Comparison of ENCODE assay signal across 21 cellular contexts in genomic region chr2:5976626-5977025, GRCh38.
"Had no signal": no experiment of that assay in that cellular context is flagged by ENCODE, and none has a peak within 500 bp of the region (broad histone marks: within the 10 kb centered on the region; RNA-seq: fewer than 3 reads in every experiment).

No MANE protein-coding gene starts in this region.

- H3K36me3 Mint-ChIP-seq: activated naive CD8-positive, alpha-beta T cell treated with anti-CD3 and anti-CD28 coated beads, Interleukin-2, amount 10 ng/mL, durations not matched to agents 7 days and 5 days had no signal

- H3K4me3 ChIP-seq: adrenal gland, breast epithelium, SK-N-MC had no signal

- H3K9me3 Mint-ChIP-seq: activated CD8-positive, alpha-beta T cell treated with anti-CD3 and anti-CD28 coated beads for 36 hours; activated naive CD8-positive, alpha-beta T cell treated with anti-CD3 and anti-CD28 coated beads, Interleukin-2, amount 10 ng/mL, durations not matched to agents 7 days and 5 days; T-helper 2 cell treated with Interferon-gamma antibody and Interleukin-4, amounts not matched to agents 5 μg/mL and 100 μg/mL, for 36 hours had no signal

- H3K27ac Mint-ChIP-seq: activated CD8-positive, alpha-beta T cell treated with anti-CD3 and anti-CD28 coated beads for 36 hours; activated naive CD8-positive, alpha-beta T cell treated with anti-CD3 and anti-CD28 coated beads, Interleukin-2, amount 10 ng/mL, durations not matched to agents 7 days and 5 days; T-helper 2 cell treated with Interferon-gamma antibody and Interleukin-4, amounts not matched to agents 5 μg/mL and 100 μg/mL, for 36 hours had no signal

- H3K36me3 ChIP-seq: adrenal gland, breast epithelium had no signal

- H3K27me3 ChIP-seq: adrenal gland had no signal

- H3K27me3 Mint-ChIP-seq: activated CD8-positive, alpha-beta T cell treated with anti-CD3 and anti-CD28 coated beads for 36 hours; activated naive CD8-positive, alpha-beta T cell treated with anti-CD3 and anti-CD28 coated beads, Interleukin-2, amount 10 ng/mL, durations not matched to agents 7 days and 5 days had no signal

- DNase-seq: activated CD4-positive, alpha-beta T cell treated with anti-CD3 and anti-CD28 coated beads for 4 hours; activated CD8-positive, alpha-beta memory T cell treated with anti-CD3 and anti-CD28 coated beads, Interleukin-2, amount 50 U/mL, for 4 hours; activated CD8-positive, alpha-beta T cell treated with anti-CD3 and anti-CD28 coated beads for 36 hours; activated naive CD4-positive, alpha-beta T cell treated with anti-CD3 and anti-CD28 coated beads, Interleukin-2, amount 50 U/mL, for 16 hours; activated naive CD8-positive, alpha-beta T cell treated with anti-CD3 and anti-CD28 coated beads, Interleukin-2, amount 10 ng/mL, durations not matched to agents 7 days and 5 days; anterior cingulate cortex; caudate nucleus; KG1; NCI-H1048; NCI-H1694; NCI-H2029; NCI-H446; NCI-H524; NCI-H748 treated with DMSO at 0.1 percent for 48 hours; SIG-M5; SW 1271 had no signal

- H3K4me1 Mint-ChIP-seq: activated naive CD8-positive, alpha-beta T cell treated with anti-CD3 and anti-CD28 coated beads, Interleukin-2, amount 10 ng/mL, durations not matched to agents 7 days and 5 days had no signal

- H3K27ac ChIP-seq: adrenal gland, breast epithelium, SK-N-MC had no signal

- H3K4me3 Mint-ChIP-seq: activated CD8-positive, alpha-beta T cell treated with anti-CD3 and anti-CD28 coated beads for 36 hours; activated naive CD8-positive, alpha-beta T cell treated with anti-CD3 and anti-CD28 coated beads, Interleukin-2, amount 10 ng/mL, durations not matched to agents 7 days and 5 days; T-helper 2 cell treated with Interferon-gamma antibody and Interleukin-4, amounts not matched to agents 5 μg/mL and 100 μg/mL, for 36 hours had no signal

- H3K9me3 ChIP-seq: adrenal gland, breast epithelium had no signal

- ATAC-seq: activated CD4-positive, CD25-positive, alpha-beta regulatory T cell treated with anti-CD3 and anti-CD28 coated beads, Interleukin-2, amount 50 U/mL, for 24 hours; activated CD8-positive, alpha-beta T cell treated with anti-CD3 and anti-CD28 coated beads for 36 hours had no signal

- H3K4me1 ChIP-seq: adrenal gland had no signal
